ENCODE assay signal across 8 cellular contexts in the genomic region with DNA sequence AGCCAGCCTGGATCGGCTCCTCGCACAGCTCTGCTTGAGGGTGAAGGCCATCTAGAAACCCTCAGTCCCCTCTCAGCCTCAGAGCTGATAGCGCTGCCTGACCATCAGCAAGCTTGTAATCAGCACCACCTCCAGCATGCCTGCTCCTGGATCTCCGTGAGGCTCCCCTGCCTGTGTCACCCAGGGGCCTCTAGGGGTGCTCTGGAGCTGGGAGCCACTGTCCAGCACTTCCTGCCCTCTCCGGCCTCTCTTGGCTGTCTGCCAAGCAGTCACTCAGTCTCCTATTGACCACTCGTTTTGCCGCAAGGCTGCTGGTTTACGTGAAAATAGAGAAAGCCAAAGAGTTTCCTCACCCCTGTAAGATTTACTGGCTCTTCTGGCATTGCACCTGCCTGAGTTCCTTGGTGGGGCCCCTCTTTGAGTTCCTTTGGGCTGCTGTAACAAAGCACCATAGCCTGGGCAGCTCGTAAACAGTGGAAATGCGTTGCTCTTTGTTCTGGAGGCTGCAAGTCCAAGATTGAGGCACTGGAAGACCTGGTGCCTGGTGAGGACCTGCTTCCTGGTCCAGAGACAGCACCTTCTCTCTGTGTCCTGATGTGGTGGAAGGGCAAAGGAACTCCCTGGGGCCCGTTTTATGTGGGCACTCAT. TPM values are rescaled to one million over a fixed set of nuclear protein-coding genes. Genes with fewer than 3 reads are reported as not detected.
DNase-seq lines count a peak whose midpoint lies in the region; ATAC-seq and TF ChIP-seq lines count a peak whose summit lies in the region.

No MANE protein-coding gene starts in this region.

- intact Hi-C loops in dorsolateral prefrontal cortex (cut with DNase I): loop anchor here in 1 of 2 donors (5.0 kb wide), 1 partner anchor 233 kb away; no protein-coding TSS in a partner anchor
- intact Hi-C loops in right lobe of liver (cut with DNase I): no loop called here

- no peak overlapping the region for H3K4me3 Mint-ChIP-seq in activated T-cell treated with anti-CD3 and anti-CD28 coated beads, Interleukin-2, amount 50 U/mL, for 72 hours
- no peak overlapping the region for H3K4me3 Mint-ChIP-seq in type B pancreatic cell

- no peaks in the 10 kb centered on the region for H3K27me3 ChIP-seq in OCI-LY3 (ENCODE audit: low read depth, low read length)
- H3K27me3 ChIP-seq in dorsolateral prefrontal cortex: no peaks in the 10 kb centered on the region
- no peaks in the 10 kb centered on the region for H3K27me3 ChIP-seq in right lobe of liver

- H3K36me3 Mint-ChIP-seq in activated T-cell treated with anti-CD3 and anti-CD28 coated beads, Interleukin-2, amount 50 U/mL, for 72 hours (ENCODE audit: insufficient read depth in 2 of 2): no peaks in the 10 kb centered on the region
- H3K36me3 Mint-ChIP-seq in type B pancreatic cell: peaks cover 3% of the 10 kb centered on the region

- no peaks in the 10 kb centered on the region for H3K9me3 Mint-ChIP-seq in activated T-cell treated with anti-CD3 and anti-CD28 coated beads, Interleukin-2, amount 50 U/mL, for 72 hours
- H3K9me3 Mint-ChIP-seq in type B pancreatic cell: no peaks in the 10 kb centered on the region

- H3K9me3 ChIP-seq in OCI-LY3 (ENCODE audit: insufficient read depth, low read length) (no peaks in the 10 kb centered on the region), right lobe of liver (no peaks in the 10 kb centered on the region)

- H4K20me1 ChIP-seq in OCI-LY3 (ENCODE audit: insufficient read depth, low read length): no peaks in the 10 kb centered on the region

- ATAC-seq in activated T-cell treated with anti-CD3 and anti-CD28 coated beads, Interleukin-2, amount 50 U/mL, for 72 hours (replicated peaks in 1 of 2): peak in 1 of 2 donors; percentile 41
- peak; percentile 94 to 97 (median 96) for ATAC-seq in right lobe of liver
- ATAC-seq in GM18870 (IDR thresholded peaks at IDR 0.05; ENCODE audit: unreplicated experiment): no peak
- ATAC-seq in GM19463 (IDR thresholded peaks at IDR 0.05; ENCODE audit: unreplicated experiment): no peak

- H3K4me1 Mint-ChIP-seq in activated T-cell treated with anti-CD3 and anti-CD28 coated beads, Interleukin-2, amount 50 U/mL, for 72 hours (ENCODE audit: low read depth): no peaks in the 10 kb centered on the region
- peaks cover 9% of the 10 kb centered on the region for H3K4me1 Mint-ChIP-seq in type B pancreatic cell (ENCODE audit: unreplicated experiment)

- no peak for TF ChIP-seq POLR2A in right lobe of liver (IDR thresholded peaks at IDR 0.05)

- 23% methylated on average over 6 of the region's 11 CpGs for WGBS in right lobe of liver (ENCODE audit: insufficient coverage, low coverage, low lambda C conversion rate, missing lambda C conversion rate)

- H3K9ac ChIP-seq in OCI-LY3 (ENCODE audit: low read length): no peak overlapping the region

- H3K4me1 ChIP-seq in OCI-LY3 (ENCODE audit: low read length): no peaks in the 10 kb centered on the region
- peaks cover 0 to 9% (median 3%) of the 10 kb centered on the region in 4 donors for H3K4me1 ChIP-seq in right lobe of liver

- H3K79me2 ChIP-seq in OCI-LY3 (ENCODE audit: low read length): no peaks in the 10 kb centered on the region

- no peak overlapping the region for H3K4me2 ChIP-seq in OCI-LY3 (ENCODE audit: low read length)

- peak; percentile 10; the same call in 1 of the 2 replicates for TF ChIP-seq CTCF in OCI-LY3 (IDR thresholded peaks at IDR 0.05; ENCODE audit: low read depth, low read length)
- peak in 55 of 56 donors; percentile 32 to 90 (median 73) for TF ChIP-seq CTCF in dorsolateral prefrontal cortex (IDR thresholded peaks at IDR 0.05 in 54 of 56, conservative IDR thresholded peaks at IDR 0.05 in 2 of 56; ENCODE audit: low read depth in 1 of 56, partially characterized antibody in 56 of 56)
- peak; percentile 76 to 90 (median 90) for TF ChIP-seq CTCF in right lobe of liver (IDR thresholded peaks at IDR 0.05)
- peak; percentile 70 for TF ChIP-seq CTCF in type B pancreatic cell (conservative IDR thresholded peaks at IDR 0.05)

- no peak for DNase-seq in activated T-cell treated with anti-CD3 and anti-CD28 coated beads, Interleukin-2, amount 50 U/mL, for 72 hours
- no peak for DNase-seq in activated T-cell treated with anti-CD3 and anti-CD28 coated beads, Interleukin-2, amount 50 U/mL, for 48 hours
- peak; percentile 61 to 86 (median 84) for DNase-seq in dorsolateral prefrontal cortex
- DNase-seq in right lobe of liver: peak; percentile 94 to 95 (median 94)
- no peak for DNase-seq in type B pancreatic cell (ENCODE audit: extremely low spot score, unreplicated experiment)

- no peaks in the 10 kb centered on the region for H3K36me3 ChIP-seq in OCI-LY3 (replicated peaks; ENCODE audit: low read depth, low read length)
- no peaks in the 10 kb centered on the region for H3K36me3 ChIP-seq in right lobe of liver

- H3K4me3 ChIP-seq in OCI-LY3 (ENCODE audit: low read length): no peak overlapping the region
- H3K4me3 ChIP-seq in dorsolateral prefrontal cortex: peak overlapping the region in 38 of 59 donors; percentile 0 to 59 (median 34)
- H3K4me3 ChIP-seq in right lobe of liver: no peak overlapping the region

- no peak overlapping the region for H2AFZ ChIP-seq in OCI-LY3 (ENCODE audit: low read depth, low read length)

- H3K27ac ChIP-seq in OCI-LY3 (ENCODE audit: low read length): no peak overlapping the region
- peak overlapping the region in 55 of 59 donors; percentile 7 to 86 (median 71) for H3K27ac ChIP-seq in dorsolateral prefrontal cortex
- H3K27ac ChIP-seq in right lobe of liver: peak overlapping the region in 1 of 3 donors; percentile 33

- peak overlapping the region; percentile 59 for H3K27ac Mint-ChIP-seq in activated T-cell treated with anti-CD3 and anti-CD28 coated beads, Interleukin-2, amount 50 U/mL, for 72 hours
- H3K27ac Mint-ChIP-seq in type B pancreatic cell: peak overlapping the region; percentile 36

- no peaks in the 10 kb centered on the region for H3K27me3 Mint-ChIP-seq in activated T-cell treated with anti-CD3 and anti-CD28 coated beads, Interleukin-2, amount 50 U/mL, for 72 hours (ENCODE audit: low read depth)
- H3K27me3 Mint-ChIP-seq in type B pancreatic cell: no peaks in the 10 kb centered on the region

RNA-seq across cellular contexts. Expression of gene CAPN10, which starts 17.9 kb away (rescaled TPM):
- 10 to 100 TPM; 36.9 to 43.7 TPM for total RNA-seq in activated T-cell treated with anti-CD3 and anti-CD28 coated beads, Interleukin-2, amount 50 U/mL, for 72 hours
- total RNA-seq in dorsolateral prefrontal cortex (10 to 100 TPM; 25.6 to 70.0 (median 40.7) TPM), right lobe of liver (10 to 100 TPM in 2 of 6 experiments, 1 to 10 TPM in 4; 7.2 to 13.8 (median 9.1) TPM), type B pancreatic cell (ENCODE audit: low replicate concordance) (36.3 and 55.2 TPM in 2 replicates)

RNA-seq across cellular contexts. Expression of gene GPR35, which starts 20.9 kb away (rescaled TPM):
- total RNA-seq in activated T-cell treated with anti-CD3 and anti-CD28 coated beads, Interleukin-2, amount 50 U/mL, for 72 hours: 10 to 100 TPM; 48.2 to 50.7 TPM
- total RNA-seq in dorsolateral prefrontal cortex: 10 to 100 TPM in 4 of 120 experiments, 1 to 10 TPM in 116; 1.7 to 14.3 (median 4.9) TPM
- 1 to 10 TPM in 2 of 6 experiments, under 1 TPM in 4; 0.11 to 1.2 (median 0.72) TPM for total RNA-seq in right lobe of liver
- 3.6 and 3.9 TPM in 2 replicates for total RNA-seq in type B pancreatic cell (ENCODE audit: low replicate concordance)

RNA-seq across cellular contexts. Expression of gene RNPEPL1, which starts 36.1 kb away (rescaled TPM):
- total RNA-seq in activated T-cell treated with anti-CD3 and anti-CD28 coated beads, Interleukin-2, amount 50 U/mL, for 72 hours: 10 to 100 TPM; 74.0 to 77.3 TPM
- total RNA-seq in dorsolateral prefrontal cortex (10 to 100 TPM; 16.7 to 49.1 (median 26.4) TPM), right lobe of liver (100 to 1,000 TPM in 1 of 6 experiments, 10 to 100 TPM in 5; 24.7 to 105 (median 31.0) TPM), type B pancreatic cell (ENCODE audit: low replicate concordance) (40.5 and 66.4 TPM in 2 replicates)

RNA-seq across cellular contexts. Expression of gene DUSP28, which starts 44.3 kb away (rescaled TPM):
- 1 to 10 TPM; 7.1 to 7.3 TPM for total RNA-seq in activated T-cell treated with anti-CD3 and anti-CD28 coated beads, Interleukin-2, amount 50 U/mL, for 72 hours
- total RNA-seq in dorsolateral prefrontal cortex (10 to 100 TPM in 56 of 120 experiments, 1 to 10 TPM in 64; 5.5 to 19.0 (median 9.5) TPM), right lobe of liver (1 to 10 TPM; 1.3 to 3.5 (median 2.1) TPM), type B pancreatic cell (ENCODE audit: low replicate concordance) (4.3 and 6.4 TPM in 2 replicates)

RNA-seq across cellular contexts. Expression of gene ANKMY1, which starts 46.6 kb away (rescaled TPM):
- 10 to 100 TPM; 31.6 to 44.9 TPM for total RNA-seq in activated T-cell treated with anti-CD3 and anti-CD28 coated beads, Interleukin-2, amount 50 U/mL, for 72 hours
- total RNA-seq in dorsolateral prefrontal cortex (10 to 100 TPM; 14.0 to 42.7 (median 25.5) TPM), right lobe of liver (10 to 100 TPM in 1 of 6 experiments, 1 to 10 TPM in 5; 6.6 to 11.0 (median 9.0) TPM), type B pancreatic cell (ENCODE audit: low replicate concordance) (13.4 and 16.8 TPM in 2 replicates)

Comparison
In these comparisons a context has a peak if more than half of its experiments do, and no peak if none do; other contexts are left out.
1. ATAC-seq: peak in right lobe of liver (4 of 4); none in GM18870 (single experiment) and GM19463 (single experiment).
2. DNase-seq: peak in dorsolateral prefrontal cortex (10 of 10) and right lobe of liver (3 of 3); none in activated T-cell treated with anti-CD3 and anti-CD28 coated beads, Interleukin-2, amount 50 U/mL, for 72 hours (0 of 2), activated T-cell treated with anti-CD3 and anti-CD28 coated beads, Interleukin-2, amount 50 U/mL, for 48 hours (0 of 2) and type B pancreatic cell (single experiment).
3. H3K4me3 ChIP-seq: peak in dorsolateral prefrontal cortex (38 of 59); none in OCI-LY3 (single experiment) and right lobe of liver (0 of 3).
4. CTCF ChIP-seq: peak in every context shown above with its lines; median percentile 90 in right lobe of liver; 73 in dorsolateral prefrontal cortex; 70 in type B pancreatic cell; 10 in OCI-LY3.